ENCODE assay signal across 9 cellular contexts in the genomic region with DNA sequence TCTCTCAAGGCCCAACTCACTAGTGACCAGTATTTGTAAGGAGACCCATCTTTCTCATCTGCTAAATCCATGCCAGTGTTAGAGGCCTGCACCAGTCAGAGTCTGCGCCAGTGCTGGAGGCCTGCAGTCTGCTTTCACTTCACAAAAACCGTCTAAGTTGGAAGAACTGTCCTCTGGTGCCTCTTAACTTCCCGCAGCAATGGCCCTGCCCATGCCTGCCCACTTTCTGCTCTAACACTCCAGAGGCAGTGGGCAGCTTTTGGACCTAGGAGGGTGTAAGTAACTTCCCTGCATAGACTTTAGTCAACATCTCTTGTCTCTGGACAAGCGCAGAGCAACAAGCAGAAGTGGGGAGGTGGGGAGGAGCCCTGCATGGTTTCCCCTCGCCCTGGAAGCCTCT.
DNase-seq lines count a peak whose midpoint lies in the region; ATAC-seq and TF ChIP-seq lines count a peak whose summit lies in the region.
"Had no signal": no experiment of that assay in that cellular context is flagged by ENCODE, and none has a peak within 500 bp of the region (broad histone marks: within the 10 kb centered on the region; RNA-seq: fewer than 3 reads in every experiment).

No MANE protein-coding gene starts in this region.

- H3K4me3 ChIP-seq in breast epithelium: no peak overlapping the region
- H3K4me3 ChIP-seq in upper lobe of right lung: no peak overlapping the region
- no peak overlapping the region for H3K4me3 ChIP-seq in neural progenitor cell

- TF ChIP-seq POLR2A in breast epithelium (IDR thresholded peaks at IDR 0.05): no peak

- no peaks in the 10 kb centered on the region for H3F3A ChIP-seq in neural progenitor cell (ENCODE audit: low read depth)

- peaks cover 0 to 14% of the 10 kb centered on the region in 2 donors for H3K4me1 ChIP-seq in breast epithelium
- peaks cover 7% of the 10 kb centered on the region for H3K4me1 ChIP-seq in upper lobe of right lung
- no peaks in the 10 kb centered on the region for H3K4me1 ChIP-seq in neural progenitor cell

- H3K36me3 ChIP-seq in breast epithelium: no peaks in the 10 kb centered on the region
- no peaks in the 10 kb centered on the region for H3K36me3 ChIP-seq in upper lobe of right lung
- H3K36me3 ChIP-seq in neural progenitor cell: no peaks in the 10 kb centered on the region

- intact Hi-C loops in breast epithelium (cut with DNase I; ENCODE audit: low total_unique reads) (no loop called here), MCF 10A (cut with micrococcal nuclease) (no loop called here), upper lobe of right lung (cut with DNase I) (no loop called here)

- no peaks in the 10 kb centered on the region for H3K27me3 Mint-ChIP-seq in MCF 10A (ENCODE audit: insufficient read depth, unreplicated experiment)
- no peaks in the 10 kb centered on the region for H3K27me3 Mint-ChIP-seq in neural progenitor cell (ENCODE audit: insufficient read depth, low read depth)
- peaks cover 1% of the 10 kb centered on the region for H3K27me3 Mint-ChIP-seq in nephron progenitor cell (ENCODE audit: low read depth, poor library complexity)

- H3K4me3 Mint-ChIP-seq in MCF 10A (ENCODE audit: unreplicated experiment) (no peak overlapping the region), neural progenitor cell (no peak overlapping the region), nephron progenitor cell (no peak overlapping the region)

- H4K20me1 ChIP-seq in neural progenitor cell (ENCODE audit: low read depth): no peaks in the 10 kb centered on the region

- CTCF ChIA-PET in MCF 10A (lab: Yijun Ruan, JAX): interaction anchor here (0.7 to 1.9 kb wide), 2 partner anchors 293 to 1066 kb away, joined by 3 to 4 read pairs; no protein-coding TSS in a partner anchor

- H3K9me3 ChIP-seq in breast epithelium (no peaks in the 10 kb centered on the region), upper lobe of right lung (no peaks in the 10 kb centered on the region), neural progenitor cell (ENCODE audit: low read depth) (no peaks in the 10 kb centered on the region)

- TF ChIP-seq CTCF in breast epithelium (IDR thresholded peaks at IDR 0.05): no peak
- TF ChIP-seq CTCF in MCF 10A (IDR thresholded peaks at IDR 0.05; ENCODE audit: unreplicated experiment): no peak
- no peak for TF ChIP-seq CTCF in upper lobe of right lung (IDR thresholded peaks at IDR 0.05)
- TF ChIP-seq CTCF in neural progenitor cell (IDR thresholded peaks at IDR 0.05): no peak
- no peak for TF ChIP-seq CTCF in nephron progenitor cell (IDR thresholded peaks at IDR 0.05)

- peaks cover 19% of the 10 kb centered on the region for H3K4me1 Mint-ChIP-seq in MCF 10A (ENCODE audit: insufficient read depth, unreplicated experiment)
- H3K4me1 Mint-ChIP-seq in neural progenitor cell: no peaks in the 10 kb centered on the region
- peaks cover 7% of the 10 kb centered on the region for H3K4me1 Mint-ChIP-seq in nephron progenitor cell

- no TSS peak for BruUV-seq in MCF 10A (replicated peaks; lab: Mats Ljungman, UMichigan)

- DNase-seq in breast epithelium (ENCODE audit: low spot score in 2 of 2) (no peak), MCF 10A (ENCODE audit: unreplicated experiment) (no peak), medulla oblongata (ENCODE audit: extremely low spot score) (peak; percentile 46), upper lobe of right lung (no peak), NCI-H187 (lab: John Stamatoyannopoulos, UW) (no peak), neural progenitor cell (ENCODE audit: low spot score) (no peak), nephron progenitor cell (no peak)
- no peak for DNase-seq in activated naive CD4-positive, alpha-beta T cell treated with anti-CD3 and anti-CD28 coated beads, Interleukin-2, amount 50 U/mL, for 72 hours (ENCODE audit: low spot score in 2 of 2)
- DNase-seq: NCI-H1694 treated with DMSO at 0.1 percent for 48 hours had no signal

- H3K27me3 ChIP-seq in breast epithelium (no peaks in the 10 kb centered on the region), upper lobe of right lung (no peaks in the 10 kb centered on the region), neural progenitor cell (no peaks in the 10 kb centered on the region)

- H3K9me3 Mint-ChIP-seq in MCF 10A (ENCODE audit: unreplicated experiment) (no peaks in the 10 kb centered on the region), neural progenitor cell (peaks cover 3% of the 10 kb centered on the region), nephron progenitor cell (peaks cover 9% of the 10 kb centered on the region)
- peaks cover 10 to 28% of the 10 kb centered on the region in 2 donors for H3K9me3 Mint-ChIP-seq in activated naive CD4-positive, alpha-beta T cell treated with anti-CD3 and anti-CD28 coated beads, Interleukin-2, amount 50 U/mL, for 72 hours

- H3K27ac ChIP-seq in breast epithelium: peak overlapping the region; percentile 88 to 89
- H3K27ac ChIP-seq in upper lobe of right lung: peak overlapping the region; percentile 53
- H3K27ac ChIP-seq in neural progenitor cell: no peak overlapping the region

- POLR2A ChIA-PET in MCF 10A (lab: Yijun Ruan, JAX): interaction anchor here (0.6 to 3.3 kb wide), 8 partner anchors 8 to 218 kb away, joined by 3 to 62 read pairs (median 5); no protein-coding TSS in a partner anchor

- H3K9ac ChIP-seq in neural progenitor cell: no peak overlapping the region

- H3K4me2 ChIP-seq in neural progenitor cell: no peak overlapping the region

- H3K27ac Mint-ChIP-seq in MCF 10A (ENCODE audit: low read depth, unreplicated experiment): no peak overlapping the region
- peak overlapping the region; percentile 93 to 98 for H3K27ac Mint-ChIP-seq in activated naive CD4-positive, alpha-beta T cell treated with anti-CD3 and anti-CD28 coated beads, Interleukin-2, amount 50 U/mL, for 72 hours
- H3K27ac Mint-ChIP-seq in neural progenitor cell: no peak overlapping the region
- no peak overlapping the region for H3K27ac Mint-ChIP-seq in nephron progenitor cell

- H2AFZ ChIP-seq in neural progenitor cell (replicated peaks): no peak overlapping the region

- no peak for ATAC-seq in activated naive CD4-positive, alpha-beta T cell treated with anti-CD3 and anti-CD28 coated beads, Interleukin-2, amount 50 U/mL, for 72 hours
- ATAC-seq in upper lobe of right lung: peak; percentile 21

- H3K79me2 ChIP-seq in neural progenitor cell (ENCODE audit: low read depth): no peaks in the 10 kb centered on the region

- H3K36me3 Mint-ChIP-seq in MCF 10A (ENCODE audit: insufficient read depth, unreplicated experiment) (no peaks in the 10 kb centered on the region), neural progenitor cell (peaks cover 2% of the 10 kb centered on the region), nephron progenitor cell (ENCODE audit: low read depth) (peaks cover 5% of the 10 kb centered on the region)
- H3K36me3 Mint-ChIP-seq in activated naive CD4-positive, alpha-beta T cell treated with anti-CD3 and anti-CD28 coated beads, Interleukin-2, amount 50 U/mL, for 72 hours: peaks cover 26 to 58% of the 10 kb centered on the region in 2 donors

Comparison
In these comparisons a context has a peak if more than half of its experiments do, and no peak if none do; other contexts are left out.
1. H3K27ac Mint-ChIP-seq: peak in activated naive CD4-positive, alpha-beta T cell treated with anti-CD3 and anti-CD28 coated beads, Interleukin-2, amount 50 U/mL, for 72 hours (2 of 2); none in MCF 10A (single experiment), neural progenitor cell (single experiment) and nephron progenitor cell (single experiment).